Comparison of ENCODE assay signal across 8 cellular contexts in the genomic region with DNA sequence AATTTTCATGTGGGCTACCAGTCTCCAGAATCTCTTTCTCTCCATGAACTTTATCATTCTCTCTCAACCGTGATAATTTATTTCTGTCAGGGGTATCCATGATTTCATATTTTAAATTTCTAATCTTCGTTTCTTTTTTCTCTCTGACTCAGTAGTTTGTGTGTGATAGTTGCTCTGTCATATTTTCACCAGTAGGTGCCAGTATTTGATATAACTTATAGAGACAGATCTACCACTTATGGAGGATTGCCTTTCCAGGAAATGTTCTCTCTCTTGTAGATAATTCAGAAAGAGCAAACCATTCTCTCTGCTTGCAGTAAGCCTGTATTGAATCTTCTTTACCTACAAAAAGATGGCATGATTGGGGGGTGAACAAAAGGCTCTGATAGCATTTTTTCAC.
DNase-seq lines count a peak whose midpoint lies in the region; ATAC-seq, FAIRE-seq and TF ChIP-seq lines count a peak whose summit lies in the region.

No MANE protein-coding gene starts in this region.

- no peak for ATAC-seq in body of pancreas
- peak; percentile 53; the same call in 2 of the 3 replicates for ATAC-seq in HepG2
- ATAC-seq in GM21515 (IDR thresholded peaks at IDR 0.05; ENCODE audit: unreplicated experiment): no peak
- no peak for ATAC-seq in activated naive CD8-positive, alpha-beta T cell treated with anti-CD3 and anti-CD28 coated beads, Interleukin-2, amount 50 U/mL, for 24 hours

- no peaks in the 10 kb centered on the region for H3K36me3 Mint-ChIP-seq in activated naive CD8-positive, alpha-beta T cell treated with anti-CD3 and anti-CD28 coated beads, Interleukin-2, amount 50 U/mL, for 24 hours (ENCODE audit: low read depth)

- H3K4me3 Mint-ChIP-seq in activated naive CD8-positive, alpha-beta T cell treated with anti-CD3 and anti-CD28 coated beads, Interleukin-2, amount 50 U/mL, for 24 hours: no peak overlapping the region

- H3K27ac ChIP-seq in body of pancreas (no peak overlapping the region), HepG2 (ENCODE audit: extremely low read length, insufficient read depth, low read length) (no peak overlapping the region)

- no peak overlapping the region for H3K9ac ChIP-seq in HepG2 (ENCODE audit: insufficient read depth, low read depth, low read length)

- 3 to 9% methylated on average over 2 of the region's 2 CpGs for WGBS in body of pancreas, 2 donors
- 0% methylated on average over 2 of the region's 2 CpGs for WGBS in HepG2 (ENCODE audit: low lambda C conversion rate)

- no peaks in the 10 kb centered on the region for H3K79me2 ChIP-seq in HepG2 (ENCODE audit: insufficient read depth, low read length)

- H3K27me3 Mint-ChIP-seq in activated naive CD8-positive, alpha-beta T cell treated with anti-CD3 and anti-CD28 coated beads, Interleukin-2, amount 50 U/mL, for 24 hours: peaks cover 9% of the 10 kb centered on the region

- H3K4me1 ChIP-seq in body of pancreas (no peaks in the 10 kb centered on the region), HepG2 (ENCODE audit: insufficient read depth, low read length) (no peaks in the 10 kb centered on the region)

- no peak overlapping the region for H3K27ac Mint-ChIP-seq in activated naive CD8-positive, alpha-beta T cell treated with anti-CD3 and anti-CD28 coated beads, Interleukin-2, amount 50 U/mL, for 24 hours

- TF ChIP-seq POLR2A in body of pancreas (IDR thresholded peaks at IDR 0.05) (no peak), HepG2 (IDR thresholded peaks at IDR 0.05; ENCODE audit: insufficient read depth in 1 of 2, low read depth in 2 of 2, low read length in 2 of 2) (no peak)

- TF ChIP-seq RAD21 in HepG2 (CRISPR knock-in tag; IDR thresholded peaks at IDR 0.05): peak; percentile 70

- intact Hi-C loops in body of pancreas (cut with DNase I): loop anchor here (10.0 kb wide), 1 partner anchor 238 kb away; no protein-coding TSS in a partner anchor
- intact Hi-C loops in HepG2 (cut with micrococcal nuclease; ENCODE audit: unreplicated experiment): loop anchor here (1.0 to 10.0 kb wide), 3 partner anchors 182 to 248 kb away; no protein-coding TSS in a partner anchor

- CTCF ChIA-PET in HepG2 (lab: Yijun Ruan, JAX; ENCODE audit: low intra/inter-chr PET ratio, low total read pairs): interaction anchor here (1.2 to 3.2 kb wide), 2 partner anchors 240 to 249 kb away, joined by 4 to 32 read pairs; no protein-coding TSS in a partner anchor

- no peak overlapping the region for H3K4me2 ChIP-seq in HepG2 (ENCODE audit: low read depth, low read length)

- no peaks in the 10 kb centered on the region for H3K36me3 ChIP-seq in body of pancreas (replicated peaks in 1 of 2; ENCODE audit: insufficient read depth in 1 of 2, low read depth in 2 of 2)
- H3K36me3 ChIP-seq in HepG2 (replicated peaks in 1 of 2; ENCODE audit: control insufficient read depth in 1 of 2, insufficient read depth in 2 of 2, low read length in 2 of 2): no peaks in the 10 kb centered on the region

- TF ChIP-seq CTCF in GM13976 (IDR thresholded peaks at IDR 0.05; ENCODE audit: borderline replicate concordance, control extremely low read depth, extremely low read depth, insufficient read depth, missing control alignments) (peak; percentile 16), body of pancreas (IDR thresholded peaks at IDR 0.05) (peak; percentile 10 to 69 (median 55)), HepG2 (CRISPR knock-in tag; IDR thresholded peaks at IDR 0.05) (peak; percentile 59)

- H3K9me3 Mint-ChIP-seq in activated naive CD8-positive, alpha-beta T cell treated with anti-CD3 and anti-CD28 coated beads, Interleukin-2, amount 50 U/mL, for 24 hours: no peaks in the 10 kb centered on the region

- TF ChIP-seq EP300 in HepG2 (IDR thresholded peaks at IDR 0.05; ENCODE audit: low read depth in 2 of 2, low read length in 2 of 2): no peak
- no peak for TF ChIP-seq EP300 in HepG2 (CRISPR knock-in tag; IDR thresholded peaks at IDR 0.05; ENCODE audit: borderline replicate concordance)

- no peak overlapping the region for H2AFZ ChIP-seq in HepG2 (ENCODE audit: low read length)

- in situ Hi-C loops in GM13976 (cut with MboI; ENCODE audit: low sequenced_read_pairs, unreplicated experiment) (loop anchor here (10.0 kb wide), 1 partner anchor 248 kb away; no protein-coding TSS in a partner anchor), HepG2 (cut with HindIII; ENCODE audit: extremely low pct_ligation_motif_present, low pct_unique_long_range_greater_than_20kb) (loop anchor here (5.0 kb wide), 1 partner anchor 241 kb away; no protein-coding TSS in a partner anchor)

- no peaks in the 10 kb centered on the region for H3K4me1 Mint-ChIP-seq in activated naive CD8-positive, alpha-beta T cell treated with anti-CD3 and anti-CD28 coated beads, Interleukin-2, amount 50 U/mL, for 24 hours

- BruUV-seq in HepG2 (replicated peaks; lab: Mats Ljungman, UMichigan): no TSS peak

- no peaks in the 10 kb centered on the region for H3K27me3 ChIP-seq in body of pancreas
- no peaks in the 10 kb centered on the region for H3K27me3 ChIP-seq in HepG2 (ENCODE audit: control insufficient read depth in 1 of 2, insufficient read depth in 2 of 2, low read length in 2 of 2)

- no peak overlapping the region for H3K4me3 ChIP-seq in body of pancreas
- no peak overlapping the region for H3K4me3 ChIP-seq in HepG2 (replicated peaks in 1 of 3; ENCODE audit: insufficient read depth in 1 of 3, low read depth in 2 of 3, low read length in 3 of 3)

- no peaks in the 10 kb centered on the region for H4K20me1 ChIP-seq in HepG2 (ENCODE audit: insufficient read depth, low read length)

- POLR2A ChIA-PET in HepG2 (lab: Yijun Ruan, JAX): interaction anchor here (0.6 kb wide), 1 partner anchor 240 kb away, joined by 3 read pairs; no protein-coding TSS in a partner anchor

- H3K9me3 ChIP-seq in body of pancreas (no peaks in the 10 kb centered on the region), HepG2 (ENCODE audit: low read length) (no peaks in the 10 kb centered on the region)

- DNase-seq in GM13976 (ENCODE audit: low spot score): peak; percentile 9
- DNase-seq in NCI-H2107 (lab: John Stamatoyannopoulos, UW): peak; percentile 16
- DNase-seq in body of pancreas: no peak
- peak; percentile 25 for DNase-seq in HepG2 (ENCODE audit: low spot score)
- DNase-seq in HPDE6-E6E7 (ENCODE audit: extremely low spot score): no peak
- DNase-seq in activated naive CD8-positive, alpha-beta T cell treated with anti-CD3 and anti-CD28 coated beads, Interleukin-2, amount 50 U/mL, for 24 hours: no peak

- FAIRE-seq in A204.1 (lab: Jason Lieb, UNC) (peak; percentile 87), HepG2 (lab: Jason Lieb, UNC) (peak; percentile 58)

TF ChIP-seq in HepG2, 621 proteins besides CTCF, POLR2A, EP300 and RAD21:
- TF ChIP-seq, protein P1, sequence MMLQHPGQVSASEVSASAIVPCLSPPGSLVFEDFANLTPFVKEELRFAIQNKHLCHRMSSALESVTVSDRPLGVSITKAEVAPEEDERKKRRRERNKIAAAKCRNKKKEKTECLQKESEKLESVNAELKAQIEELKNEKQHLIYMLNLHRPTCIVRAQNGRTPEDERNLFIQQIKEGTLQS (CRISPR knock-in tag; IDR thresholded peaks at IDR 0.05): no peak
- TF ChIP-seq BCL6 (CRISPR knock-in tag; IDR thresholded peaks at IDR 0.05): peak; percentile 85
- TF ChIP-seq SMC3 (IDR thresholded peaks at IDR 0.05; ENCODE audit: low read length): peak; percentile 83
- peak; percentile 74 for TF ChIP-seq STAG1 (CRISPR knock-in tag; IDR thresholded peaks at IDR 0.05)
- no peak for TF ChIP-seq ZNF749 (CRISPR knock-in tag; IDR thresholded peaks at IDR 0.05; ENCODE audit: borderline replicate concordance)

Comparison
In these comparisons a context has a peak if more than half of its experiments do, and no peak if none do; other contexts are left out.
1. DNase-seq: peak in GM13976 (single experiment), NCI-H2107 (single experiment) and HepG2 (single experiment); none in body of pancreas (0 of 4), HPDE6-E6E7 (single experiment) and activated naive CD8-positive, alpha-beta T cell treated with anti-CD3 and anti-CD28 coated beads, Interleukin-2, amount 50 U/mL, for 24 hours (single experiment).
2. Peak in every context shown above with its lines, with median percentiles within 50 percentile points of each other: CTCF ChIP-seq.